In genomic region chr12:101663298-101663697, GRCh38 we compare ENCODE assay signal across 30 cellular contexts.
"Had no signal": no experiment of that assay in that cellular context is flagged by ENCODE, and none has a peak within 500 bp of the region (broad histone marks: within the 10 kb centered on the region; RNA-seq: fewer than 3 reads in every experiment).

No MANE protein-coding gene starts in this region.

- H3K36me3 Mint-ChIP-seq: immature natural killer cell, mesothelial cell of epicardium, natural killer cell, neural progenitor cell had no signal

- H3K79me2 ChIP-seq: parathyroid adenoma had no signal

- H3K27me3 Mint-ChIP-seq: stimulated activated naive CD8-positive, alpha-beta T cell treated with anti-CD3 and anti-CD28 coated beads, Interleukin-15, Interleukin-2, amounts not matched to agents 100 ng/mL and 50 ng/mL, for 24 hours had no signal

- H3K9ac ChIP-seq: neural progenitor cell, parathyroid adenoma had no signal

- H3K4me3 ChIP-seq: left lung, lower lobe of right lung, neural progenitor cell, right atrium auricular region, skin epidermis, suprapubic skin, thoracic aorta, tibial artery, upper lobe of right lung had no signal

- H3K27ac Mint-ChIP-seq: immature natural killer cell; mesothelial cell of epicardium; natural killer cell; nephron progenitor cell; neural progenitor cell; stimulated activated naive B cell treated with anti-CD40 and anti-IgM and Interleukin-4, amounts not matched to agents 10 μg/mL and 1 μg/mL and 100 μg/mL, for 72 hours; stimulated activated naive CD8-positive, alpha-beta T cell treated with anti-CD3 and anti-CD28 coated beads, Interleukin-15, Interleukin-2, amounts not matched to agents 100 ng/mL and 50 ng/mL, for 24 hours had no signal

- H2AFZ ChIP-seq: neural progenitor cell, parathyroid adenoma had no signal

- H3K4me2 ChIP-seq: neural progenitor cell had no signal

- H3K27me3 ChIP-seq: neural progenitor cell, right atrium auricular region, suprapubic skin, upper lobe of right lung had no signal

- H3K4me1 Mint-ChIP-seq: immature natural killer cell, mesothelial cell of epicardium, natural killer cell had no signal

- H3K4me3 Mint-ChIP-seq: immature natural killer cell; mesothelial cell of epicardium; naive B cell; natural killer cell; nephron progenitor cell; neural progenitor cell; stimulated activated naive B cell treated with anti-CD40 and anti-IgM and Interleukin-4, amounts not matched to agents 10 μg/mL and 1 μg/mL and 100 μg/mL, for 72 hours; stimulated activated naive CD8-positive, alpha-beta T cell treated with anti-CD3 and anti-CD28 coated beads, Interleukin-15, Interleukin-2, amounts not matched to agents 100 ng/mL and 50 ng/mL, for 24 hours had no signal

- H3K9me3 ChIP-seq: left lung, lower lobe of right lung, neutrophil, right atrium auricular region, suprapubic skin, thoracic aorta, tibial artery, upper lobe of right lung had no signal

- H3K27ac ChIP-seq: left lung, lower lobe of right lung, neural progenitor cell, neutrophil, parathyroid adenoma, right atrium auricular region, skin epidermis, suprapubic skin, thoracic aorta, tibial artery, upper lobe of right lung had no signal

- DNase-seq: hypothalamus; immature natural killer cell; kidney; left colon; left lung; lower lobe of right lung; mammary epithelial cell; mesendoderm; naive B cell; natural killer cell; nephron progenitor cell; occipital lobe; stimulated activated CD4-positive, alpha-beta T cell treated with anti-CD3 and anti-CD28 coated beads, Interleukin-12 subunit alpha, Interleukin-12 subunit beta, amount 100 ng/mL, for 4 hours; stimulated activated CD4-positive, alpha-beta T cell treated with anti-CD3 and anti-CD28 coated beads, Interleukin-15, amount 100 ng/mL, for 24 hours; stimulated activated CD4-positive, alpha-beta T cell treated with anti-CD3 and anti-CD28 coated beads, Interleukin-2, amount 100 ng/mL, for 24 hours; stimulated activated CD4-positive, alpha-beta T cell treated with anti-CD3 and anti-CD28 coated beads, Interleukin-4, amount 100 ng/mL, for 1 hour; stimulated activated naive B cell treated with anti-CD40 and anti-IgM and Interleukin-4, amounts not matched to agents 10 μg/mL and 1 μg/mL and 100 μg/mL, for 72 hours; tibial artery; trophoblast cell; upper lobe of right lung had no signal

- H3K4me1 ChIP-seq: left lung, lower lobe of right lung, neural progenitor cell, parathyroid adenoma, right atrium auricular region, suprapubic skin, tibial artery, upper lobe of right lung had no signal

- H3K36me3 ChIP-seq: left lung, lower lobe of right lung, neural progenitor cell, neutrophil, right atrium auricular region, suprapubic skin, thoracic aorta, tibial artery, upper lobe of right lung had no signal

- ATAC-seq: left colon; left lung; lower lobe of right lung; natural killer cell; sciatic nerve; stimulated activated naive B cell treated with anti-CD40 and anti-IgM and Interleukin-4, amounts not matched to agents 10 μg/mL and 1 μg/mL and 100 μg/mL, for 72 hours; upper lobe of right lung had no signal

- H3K9me3 Mint-ChIP-seq: immature natural killer cell, mesothelial cell of epicardium, natural killer cell, nephron progenitor cell, neural progenitor cell had no signal
